In the genomic region with DNA sequence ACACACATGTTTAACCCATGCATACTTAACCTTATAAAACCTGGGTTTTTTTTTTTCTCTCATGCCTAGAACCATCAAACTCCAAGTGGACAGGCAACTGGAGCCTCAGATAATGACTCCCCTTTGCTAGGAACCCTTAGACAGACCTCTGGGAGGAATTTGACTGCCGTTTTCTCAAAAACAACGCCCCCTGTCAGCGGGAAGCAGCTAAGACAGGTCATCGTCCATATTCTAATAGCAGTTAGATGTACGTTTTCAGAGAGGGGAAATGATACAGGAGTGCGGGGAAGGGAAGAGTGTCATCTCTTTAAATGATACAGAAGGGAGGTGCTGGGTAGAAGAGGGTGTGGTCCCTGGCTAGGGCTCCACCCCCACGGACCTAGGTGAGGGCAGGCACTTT, we compare ENCODE assay signal across 17 cellular contexts. TPM values are rescaled to one million over a fixed set of nuclear protein-coding genes. Genes with fewer than 3 reads are reported as not detected.
DNase-seq lines count a peak whose midpoint lies in the region; ATAC-seq and TF ChIP-seq lines count a peak whose summit lies in the region.
"Had no signal": no experiment of that assay in that cellular context is flagged by ENCODE, and none has a peak within 500 bp of the region (broad histone marks: within the 10 kb centered on the region; RNA-seq: fewer than 3 reads in every experiment).

No MANE protein-coding gene starts in this region.

- H3K79me2 ChIP-seq in OCI-LY3 (ENCODE audit: low read length): no peaks in the 10 kb centered on the region

- H3K4me2 ChIP-seq in OCI-LY3 (ENCODE audit: low read length): no peak overlapping the region

- BruUV-seq in A673 (replicated peaks; lab: Mats Ljungman, UMichigan): no TSS peak

- DNase-seq in A673 (ENCODE audit: low spot score): peak; percentile 37
- DNase-seq in epithelial cell of proximal tubule (ENCODE audit: low read depth): no peak
- DNase-seq in epidermal melanocyte (ENCODE audit: insufficient read length, low spot score): no peak
- no peak for DNase-seq in stimulated activated CD8-positive, alpha-beta memory T cell treated with anti-CD3 and anti-CD28 coated beads, Interleukin-4, amount 100 ng/mL, for 48 hours
- DNase-seq in COR-L47 (lab: John Stamatoyannopoulos, UW): no peak
- DNase-seq: activated CD4-positive, alpha-beta T cell treated with anti-CD3 and anti-CD28 coated beads for 1 hour; IMR-90; NCI-H1092 had no signal

- TF ChIP-seq CTCF in A673 (conservative IDR thresholded peaks at IDR 0.05; ENCODE audit: low read depth, low read length): peak; percentile 61
- 0 out of 3 replicates have a peak, but pooled peaks have one; percentile 21 for TF ChIP-seq CTCF in GM12872 (IDR thresholded peaks at IDR 0.05; ENCODE audit: insufficient read depth, low read depth, low read length)
- peak; percentile 36 for TF ChIP-seq CTCF in OCI-LY3 (IDR thresholded peaks at IDR 0.05; ENCODE audit: low read depth, low read length)
- peak; percentile 21 for TF ChIP-seq CTCF in epithelial cell of proximal tubule (conservative IDR thresholded peaks at IDR 0.05; ENCODE audit: low read depth, low read length)

- CTCF ChIA-PET in A673 (lab: Charles Lee): no interaction called here

- H3K27me3 ChIP-seq in A673 (replicated peaks; ENCODE audit: insufficient read depth, low read depth, low read length, poor library complexity) (no peaks in the 10 kb centered on the region), OCI-LY3 (ENCODE audit: low read depth, low read length) (no peaks in the 10 kb centered on the region)

- no peak overlapping the region for H3K27ac ChIP-seq in A673 (ENCODE audit: low read depth, low read length, poor library complexity, severe bottlenecking)
- H3K27ac ChIP-seq in OCI-LY3 (ENCODE audit: low read length): no peak overlapping the region

- POLR2A ChIA-PET in A673 (lab: Charles Lee; ENCODE audit: low non-redundant PET): no interaction called here

- no peaks in the 10 kb centered on the region for H3K4me1 ChIP-seq in A673 (ENCODE audit: insufficient read depth, low read length, poor library complexity, severe bottlenecking)
- no peaks in the 10 kb centered on the region for H3K4me1 ChIP-seq in OCI-LY3 (ENCODE audit: low read length)

- no peaks in the 10 kb centered on the region for H4K20me1 ChIP-seq in OCI-LY3 (ENCODE audit: insufficient read depth, low read length)

- ATAC-seq in GM21526 (IDR thresholded peaks at IDR 0.05; ENCODE audit: low FRiP score, unreplicated experiment): no peak
- ATAC-seq: esophagus mucosa, Right ventricle myocardium inferior had no signal

- H3K4me3 ChIP-seq in A673 (ENCODE audit: low read depth, low read length, poor library complexity, severe bottlenecking) (no peak overlapping the region), OCI-LY3 (ENCODE audit: low read length) (no peak overlapping the region), epithelial cell of proximal tubule (ENCODE audit: low read depth, low read length) (no peak overlapping the region)

- no peak overlapping the region for H3K9ac ChIP-seq in OCI-LY3 (ENCODE audit: low read length)

- intact Hi-C loops in A673 (cut with micrococcal nuclease; ENCODE audit: unreplicated experiment): no loop called here

- H3K36me3 ChIP-seq in A673 (ENCODE audit: insufficient read depth, low read length, poor library complexity, severe bottlenecking): no peaks in the 10 kb centered on the region
- H3K36me3 ChIP-seq in OCI-LY3 (replicated peaks; ENCODE audit: low read depth, low read length): no peaks in the 10 kb centered on the region

- no peak overlapping the region for H2AFZ ChIP-seq in OCI-LY3 (ENCODE audit: low read depth, low read length)

- H3K9me3 ChIP-seq in A673 (ENCODE audit: low read depth, low read length, poor library complexity, severe bottlenecking): peaks cover 12% of the 10 kb centered on the region
- H3K9me3 ChIP-seq in OCI-LY3 (ENCODE audit: insufficient read depth, low read length): no peaks in the 10 kb centered on the region

RNA-seq across cellular contexts. Expression of a gene that starts 34.7 kb away (rescaled TPM):
- total RNA-seq in A673 (2021) (1.5 and 3.1 TPM in 2 replicates), epithelial cell of proximal tubule (1.0 and 3.0 TPM in 2 replicates)

RNA-seq across cellular contexts. Expression of a gene that starts 50.0 kb away (rescaled TPM):
- 0.28 and 0.47 TPM in 2 replicates for total RNA-seq in A673 (2021)
- not detected in 2 replicates for total RNA-seq in epithelial cell of proximal tubule
- total RNA-seq: astrocyte; esophagus mucosa; IMR-90; mesothelial cell of epicardium; renal cortical epithelial cell; Right ventricle myocardium inferior; T-helper 2 cell treated with Interferon-gamma antibody and Interleukin-4, amounts not matched to agents 100 ng/mL and 5 ng/mL, for 36 hours had no signal
